In genomic region chrX:35046646-35047231, GRCh38 we compare ENCODE assay signal across 20 cellular contexts.
A peak's percentile ranks its signal among the peaks of the same experiment; 100 is the strongest.
DNase-seq lines count a peak whose midpoint lies in the region; ATAC-seq and TF ChIP-seq lines count a peak whose summit lies in the region.
"Had no signal": no experiment of that assay in that cellular context is flagged by ENCODE, and none has a peak within 500 bp of the region (broad histone marks: within the 10 kb centered on the region; RNA-seq: fewer than 3 reads in every experiment).

No MANE protein-coding gene starts in this region.

- no peaks in the 10 kb centered on the region for H3K27me3 ChIP-seq in ascending aorta
- H3K27me3 ChIP-seq in thoracic aorta (replicated peaks; ENCODE audit: insufficient read depth) = no peaks in the 10 kb centered on the region
- H3K27me3 ChIP-seq in heart left ventricle = no peaks in the 10 kb centered on the region

- H3K27ac ChIP-seq in ascending aorta = peak overlapping the region; percentile 59 to 67
- peak overlapping the region; percentile 56 to 71 for H3K27ac ChIP-seq in thoracic aorta
- H3K27ac ChIP-seq in heart left ventricle = peak overlapping the region in 1 of 12 donors; percentile 9
- H3K27ac ChIP-seq: RWPE1 had no signal

- intact Hi-C loops in ascending aorta (cut with DNase I) (loop anchor here (5.0 kb wide), 1 partner anchor 389 kb away; the partner anchor contains the start of gene TMEM47), heart left ventricle (cut with DNase I) (no loop called here)

- no peak for TF ChIP-seq POLR2A in heart left ventricle (IDR thresholded peaks at IDR 0.05)

- peaks cover 0 to 6% of the 10 kb centered on the region in 2 donors for H3K4me1 ChIP-seq in ascending aorta
- peaks cover 0 to 15% of the 10 kb centered on the region in 2 donors for H3K4me1 ChIP-seq in thoracic aorta (ENCODE audit: control insufficient read depth in 1 of 2, low read depth in 2 of 2)
- no peaks in the 10 kb centered on the region for H3K4me1 ChIP-seq in heart left ventricle

- TF ChIP-seq CTCF in ascending aorta (IDR thresholded peaks at IDR 0.05) = no peak
- TF ChIP-seq CTCF in thoracic aorta (IDR thresholded peaks at IDR 0.05) = no peak
- no peak for TF ChIP-seq CTCF in heart left ventricle (IDR thresholded peaks at IDR 0.05)

- H3K9me3 ChIP-seq in ascending aorta (no peaks in the 10 kb centered on the region), thoracic aorta (no peaks in the 10 kb centered on the region), heart left ventricle (no peaks in the 10 kb centered on the region)

- WGBS in heart left ventricle, 4 donors = 50 to 64% (median 53%) methylated on average over 4 of the region's 4 CpGs

- H3K4me3 ChIP-seq in ascending aorta (no peak overlapping the region), thoracic aorta (peak overlapping the region; percentile 7), heart left ventricle (no peak overlapping the region)
- H3K4me3 ChIP-seq: GM23338 had no signal

- H3K36me3 ChIP-seq in ascending aorta (no peaks in the 10 kb centered on the region), thoracic aorta (no peaks in the 10 kb centered on the region), heart left ventricle (no peaks in the 10 kb centered on the region)

- DNase-seq in EL = peak; percentile 30
- peak in 1 of 2 donors; percentile 70 for DNase-seq in ascending aorta (ENCODE audit: low spot score in 2 of 2)
- DNase-seq in left kidney (ENCODE audit: low read depth, low spot score) = peak; percentile 21
- DNase-seq in thoracic aorta (ENCODE audit: low spot score) = no peak
- DNase-seq in activated gamma-delta T cell (lab: John Stamatoyannopoulos, UW) = no peak
- no peak for DNase-seq in mesenteric fat pad (ENCODE audit: low spot score)
- no peak for DNase-seq in heart left ventricle
- no peak for DNase-seq in NCI-H1930 (lab: John Stamatoyannopoulos, UW)
- DNase-seq: CD4-positive, alpha-beta memory T cell; DMS79; GF-D8; MV-4-11; NCI-H1436 treated with DMSO at 0.1 percent for 48 hours; NCI-H2107; NCI-H226; NCI-H526 treated with DMSO at 0.1 percent for 48 hours; NK-92 treated with Interleukin-12 subunit alpha and Interleukin-12 subunit beta, amount 100 ng/mL, for 24 hours; OCI-M1 had no signal

- ATAC-seq in thoracic aorta (ENCODE audit: insufficient number of reproducible peaks, low FRiP score, low read depth) (peak; percentile 69), heart left ventricle (no peak)
- ATAC-seq: GM23338 had no signal

Comparison
In these comparisons a context has a peak if more than half of its experiments do, and no peak if none do; other contexts are left out.
1. DNase-seq: peak in EL (single experiment) and left kidney (single experiment); none in thoracic aorta (single experiment), activated gamma-delta T cell (single experiment), mesenteric fat pad (single experiment), heart left ventricle (0 of 5) and NCI-H1930 (0 of 2).